1 cellular context compared by ENCODE assay signal in genomic region chr10:54585572-54585971, GRCh38.
TF ChIP-seq lines count a peak whose summit lies in the region.

No MANE protein-coding gene starts in this region.

TF ChIP-seq in SK-N-SH treated with all-trans-retinoic acid at 6 μM for 48 hours, 23 proteins besides CTCF, POLR2A, EP300 and RAD21 (continued from another document):
- no peak for TF ChIP-seq CSRNP3 (CRISPR knock-in tag; IDR thresholded peaks at IDR 0.05)
- TF ChIP-seq CREB5 (CRISPR knock-in tag; IDR thresholded peaks at IDR 0.05; ENCODE audit: low read depth): no peak
- TF ChIP-seq RARB (CRISPR knock-in tag; IDR thresholded peaks at IDR 0.05): no peak
- TF ChIP-seq OSR1 (CRISPR knock-in tag; IDR thresholded peaks at IDR 0.05): no peak
